In genomic region chr2:85913854-85914524, GRCh38 we compare ENCODE assay signal across 15 cellular contexts. TPM values are rescaled to one million over a fixed set of nuclear protein-coding genes. Genes with fewer than 3 reads are reported as not detected.
A peak's percentile ranks its signal among the peaks of the same experiment; 100 is the strongest.
DNase-seq lines count a peak whose midpoint lies in the region; ATAC-seq and TF ChIP-seq lines count a peak whose summit lies in the region.
"Had no signal": no experiment of that assay in that cellular context is flagged by ENCODE, and none has a peak within 500 bp of the region (broad histone marks: within the 10 kb centered on the region; RNA-seq: fewer than 3 reads in every experiment).

No MANE protein-coding gene starts in this region.

- H3K9me3 Mint-ChIP-seq in MCF 10A (ENCODE audit: unreplicated experiment) = no peaks in the 10 kb centered on the region
- H3K9me3 Mint-ChIP-seq: activated naive CD4-positive, alpha-beta T cell treated with anti-CD3 and anti-CD28 coated beads for 36 hours; nephron had no signal

- H3K27ac Mint-ChIP-seq in MCF 10A (ENCODE audit: low read depth, unreplicated experiment) = peak overlapping the region; percentile 44
- H3K27ac Mint-ChIP-seq: activated naive CD4-positive, alpha-beta T cell treated with anti-CD3 and anti-CD28 coated beads for 36 hours had no signal

- H3K36me3 ChIP-seq in breast epithelium = no peaks in the 10 kb centered on the region
- H3K36me3 ChIP-seq: esophagus squamous epithelium, SJCRH30 had no signal

- CTCF ChIA-PET in MCF 10A (lab: Yijun Ruan, JAX) = interaction anchor here (0.6 to 1.6 kb wide), 2 partner anchors 86 to 166 kb away, joined by 3 to 4 read pairs; no protein-coding TSS in a partner anchor

- intact Hi-C loops in MCF 10A (cut with micrococcal nuclease) = no loop called here
- intact Hi-C loops in breast epithelium (cut with DNase I; ENCODE audit: low total_unique reads) = no loop called here
- intact Hi-C loops in left colon (cut with DNase I, micrococcal nuclease) = no loop called here
- intact Hi-C loops in posterior cingulate gyrus (cut with DNase I) = no loop called here

- no peak for ATAC-seq in left colon

- H3K4me3 ChIP-seq in breast epithelium = no peak overlapping the region
- H3K4me3 ChIP-seq: esophagus squamous epithelium, SJCRH30, skin epidermis, tibial nerve had no signal

- BruUV-seq in MCF 10A (replicated peaks; lab: Mats Ljungman, UMichigan) = no TSS peak

- no peaks in the 10 kb centered on the region for H3K27me3 Mint-ChIP-seq in MCF 10A (ENCODE audit: insufficient read depth, unreplicated experiment)

- H3K4me1 Mint-ChIP-seq in MCF 10A (ENCODE audit: insufficient read depth, unreplicated experiment) = peaks cover 40% of the 10 kb centered on the region

- POLR2A ChIA-PET in MCF 10A (lab: Yijun Ruan, JAX) = interaction anchor here (2.3 kb wide), 1 partner anchor 17 kb away, joined by 10 read pairs; no protein-coding TSS in a partner anchor

- H3K27ac ChIP-seq in breast epithelium (peak overlapping the region in 1 of 2 donors; percentile 46), epithelial cell of prostate (peak overlapping the region; percentile 98)
- H3K27ac ChIP-seq: SJCRH30 had no signal

- H3K27me3 ChIP-seq in breast epithelium = no peaks in the 10 kb centered on the region
- H3K27me3 ChIP-seq: SJCRH30, tibial nerve had no signal

- DNase-seq in MCF 10A (ENCODE audit: unreplicated experiment) = peak; percentile 58
- DNase-seq in breast epithelium (ENCODE audit: low spot score in 2 of 2) = no peak
- DNase-seq in epithelial cell of prostate (ENCODE audit: low read depth, low spot score) = peak; percentile 81
- DNase-seq in iris pigment epithelial cell (ENCODE audit: low read depth) = peak; percentile 84
- no peak for DNase-seq in NCI-H2196 treated with DMSO at 0.1 percent for 48 hours (lab: John Stamatoyannopoulos, UW; ENCODE audit: unreplicated experiment)
- no peak for DNase-seq in left colon
- no peak for DNase-seq in posterior cingulate gyrus
- DNase-seq in middle frontal gyrus (ENCODE audit: extremely low spot score, low spot score) = no peak
- DNase-seq: activated naive CD4-positive, alpha-beta T cell treated with anti-CD3 and anti-CD28 coated beads for 36 hours; esophagus squamous epithelium; NCI-H524; SJCRH30 had no signal

- no peaks in the 10 kb centered on the region for H3K9me3 ChIP-seq in breast epithelium
- H3K9me3 ChIP-seq: esophagus squamous epithelium, SJCRH30, tibial nerve had no signal

- no peak for TF ChIP-seq POLR2A in breast epithelium (IDR thresholded peaks at IDR 0.05)

- TF ChIP-seq CTCF in MCF 10A (IDR thresholded peaks at IDR 0.05; ENCODE audit: unreplicated experiment) (no peak), breast epithelium (IDR thresholded peaks at IDR 0.05) (no peak)

- peaks cover 6% of the 10 kb centered on the region for H3K36me3 Mint-ChIP-seq in MCF 10A (ENCODE audit: insufficient read depth, unreplicated experiment)

- no peak overlapping the region for H3K4me3 Mint-ChIP-seq in MCF 10A (ENCODE audit: unreplicated experiment)
- H3K4me3 Mint-ChIP-seq: activated naive CD4-positive, alpha-beta T cell treated with anti-CD3 and anti-CD28 coated beads for 36 hours; nephron had no signal

- H3K4me1 ChIP-seq in breast epithelium = no peaks in the 10 kb centered on the region

RNA-seq across cellular contexts. Expression of gene ST3GAL5, which starts 25.2 kb away (rescaled TPM):
- total RNA-seq in MCF 10A (2022) = 1.2 and 2.3 TPM in 2 replicates
- 10 to 100 TPM; 20.8 to 52.5 (median 29.5) TPM for total RNA-seq in breast epithelium
- 1 to 10 TPM; 2.9 to 8.7 TPM for total RNA-seq in left colon

Comparison
In these comparisons a context has a peak if more than half of its experiments do, and no peak if none do; other contexts are left out.
1. DNase-seq: peak in MCF 10A (single experiment), epithelial cell of prostate (single experiment) and iris pigment epithelial cell (single experiment); none in breast epithelium (0 of 2), NCI-H2196 treated with DMSO at 0.1 percent for 48 hours (single experiment), left colon (0 of 2), posterior cingulate gyrus (0 of 10) and middle frontal gyrus (single experiment).